In the genomic region with DNA sequence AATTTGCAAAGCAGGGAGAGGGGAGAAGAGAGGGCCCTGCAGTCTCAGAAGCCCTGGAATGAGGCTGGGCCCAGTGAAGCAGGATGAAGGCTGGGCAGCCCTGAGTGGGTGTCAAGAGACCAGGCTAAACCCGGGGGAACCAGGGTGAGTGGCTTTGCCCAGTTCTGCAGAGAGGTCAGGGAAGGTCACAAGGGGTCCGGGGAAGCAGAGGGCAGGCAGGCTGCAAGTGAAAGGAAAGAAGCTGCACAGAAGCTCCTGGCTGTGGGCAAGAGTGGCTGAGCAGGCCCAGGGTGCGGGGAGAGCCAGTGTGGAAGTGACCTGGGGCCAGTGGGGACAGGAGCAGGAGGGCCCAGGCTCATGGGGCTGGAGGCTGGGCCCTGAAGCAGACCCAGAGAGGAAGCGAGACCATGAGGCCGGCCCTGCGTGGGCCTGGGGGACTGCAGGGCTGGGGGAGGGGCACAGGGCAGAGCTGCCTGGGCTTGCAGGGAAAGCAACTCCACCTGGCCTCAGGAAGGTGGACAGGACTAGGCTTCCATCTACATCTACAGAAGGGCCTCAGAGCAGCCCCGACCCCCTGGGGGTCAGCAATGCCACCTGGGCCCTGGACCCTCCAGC, we compare ENCODE assay signal across 1 cellular context.
TF ChIP-seq lines count a peak whose summit lies in the region.

No MANE protein-coding gene starts in this region.

TF ChIP-seq in HepG2, 621 proteins besides CTCF, POLR2A, EP300 and RAD21 (continued from another document):
- TF ChIP-seq, protein P1, sequence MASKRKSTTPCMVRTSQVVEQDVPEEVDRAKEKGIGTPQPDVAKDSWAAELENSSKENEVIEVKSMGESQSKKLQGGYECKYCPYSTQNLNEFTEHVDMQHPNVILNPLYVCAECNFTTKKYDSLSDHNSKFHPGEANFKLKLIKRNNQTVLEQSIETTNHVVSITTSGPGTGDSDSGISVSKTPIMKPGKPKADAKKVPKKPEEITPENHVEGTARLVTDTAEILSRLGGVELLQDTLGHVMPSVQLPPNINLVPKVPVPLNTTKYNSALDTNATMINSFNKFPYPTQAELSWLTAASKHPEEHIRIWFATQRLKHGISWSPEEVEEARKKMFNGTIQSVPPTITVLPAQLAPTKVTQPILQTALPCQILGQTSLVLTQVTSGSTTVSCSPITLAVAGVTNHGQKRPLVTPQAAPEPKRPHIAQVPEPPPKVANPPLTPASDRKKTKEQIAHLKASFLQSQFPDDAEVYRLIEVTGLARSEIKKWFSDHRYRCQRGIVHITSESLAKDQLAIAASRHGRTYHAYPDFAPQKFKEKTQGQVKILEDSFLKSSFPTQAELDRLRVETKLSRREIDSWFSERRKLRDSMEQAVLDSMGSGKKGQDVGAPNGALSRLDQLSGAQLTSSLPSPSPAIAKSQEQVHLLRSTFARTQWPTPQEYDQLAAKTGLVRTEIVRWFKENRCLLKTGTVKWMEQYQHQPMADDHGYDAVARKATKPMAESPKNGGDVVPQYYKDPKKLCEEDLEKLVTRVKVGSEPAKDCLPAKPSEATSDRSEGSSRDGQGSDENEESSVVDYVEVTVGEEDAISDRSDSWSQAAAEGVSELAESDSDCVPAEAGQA (IDR thresholded peaks at IDR 0.05; ENCODE audit: low read depth), result no peak
- TF ChIP-seq, protein P1 (CRISPR knock-in tag; IDR thresholded peaks at IDR 0.05; ENCODE audit: borderline replicate concordance), result no peak
- TF ChIP-seq ZNF816 (CRISPR knock-in tag; IDR thresholded peaks at IDR 0.05; ENCODE audit: borderline replicate concordance), result no peak
- TF ChIP-seq ZNF331 (CRISPR knock-in tag; IDR thresholded peaks at IDR 0.05), result no peak
- peak; percentile 2 for TF ChIP-seq HNRNPLL (IDR thresholded peaks at IDR 0.05; ENCODE audit: low read depth, low read length, poor library complexity, severe bottlenecking)
- TF ChIP-seq SSRP1 (CRISPR knock-in tag; IDR thresholded peaks at IDR 0.05), result no peak
- TF ChIP-seq ZFP90 (CRISPR knock-in tag; IDR thresholded peaks at IDR 0.05; ENCODE audit: borderline replicate concordance), result no peak
